Comparison of ENCODE assay signal across 25 cellular contexts in the genomic region with DNA sequence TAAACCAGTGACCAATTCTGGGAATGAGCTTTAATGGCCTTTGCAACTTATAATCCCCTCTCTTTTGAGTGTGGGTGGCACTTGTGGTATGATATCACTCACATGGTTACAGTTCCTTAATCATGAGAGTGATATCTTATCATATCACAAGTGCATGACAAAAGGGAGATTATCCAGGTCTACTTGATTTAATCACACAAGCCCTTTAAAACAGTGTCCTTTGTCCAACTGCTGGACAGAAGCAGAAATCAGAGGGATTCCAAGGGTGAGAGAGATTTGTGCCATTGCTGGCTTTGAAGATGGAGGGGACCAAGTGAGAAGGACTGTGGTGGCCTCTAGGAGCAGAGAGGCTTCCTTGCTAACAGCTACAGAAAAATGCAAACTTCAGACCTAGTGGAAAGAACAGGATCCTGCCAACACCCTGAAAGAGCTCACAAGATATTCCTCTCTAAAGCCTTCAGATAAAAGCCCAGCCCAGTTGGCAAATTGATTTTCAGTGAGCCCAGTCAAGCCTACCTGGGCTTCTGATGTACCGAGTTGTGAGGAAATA.
DNase-seq lines count a peak whose midpoint lies in the region; ATAC-seq and TF ChIP-seq lines count a peak whose summit lies in the region.
"Had no signal": no experiment of that assay in that cellular context is flagged by ENCODE, and none has a peak within 500 bp of the region (broad histone marks: within the 10 kb centered on the region; RNA-seq: fewer than 3 reads in every experiment).

No MANE protein-coding gene starts in this region.

- no peak overlapping the region for H2BK12ac ChIP-seq in trophoblast cell (ENCODE audit: low read length)

- peak; percentile 19 for DNase-seq in NB4 (ENCODE audit: low read depth)
- peak; percentile 26 to 64 for DNase-seq in SJCRH30
- DNase-seq in esophagus muscularis mucosa (ENCODE audit: extremely low spot score): peak; percentile 74
- no peak for DNase-seq in trophoblast cell
- DNase-seq in activated naive CD4-positive, alpha-beta T cell treated with Interleukin-2 at 50 U/mL for 16 hours: no peak
- DNase-seq: AML-193; CD4-positive, alpha-beta T cell; COR-L47; GOT3; HCEC 1CT; MM.1S; NCI-H1048; NCI-H1417 treated with DMSO at 0.1 percent for 48 hours; NCI-H1694 treated with DMSO at 0.1 percent for 48 hours; NCI-H2081; NCI-H2171; NCI-H226; NCI-H510A; RPMI8226; SHP77 had no signal

- no peak overlapping the region for H3K14ac ChIP-seq in trophoblast cell (ENCODE audit: low read length)

- H3K36me3 ChIP-seq in SJCRH30: no peaks in the 10 kb centered on the region
- H3K36me3 ChIP-seq in esophagus muscularis mucosa: no peaks in the 10 kb centered on the region
- no peaks in the 10 kb centered on the region for H3K36me3 ChIP-seq in trophoblast cell (ENCODE audit: control insufficient read depth in 1 of 2, insufficient read depth in 2 of 2, low read length in 2 of 2)
- H3K36me3 ChIP-seq: BLaER1 treated with 17β-estradiol and CSF1 and Interleukin-3, amounts not matched to agents 10 nM and 100 nM had no signal

- no peak overlapping the region for H2AK5ac ChIP-seq in trophoblast cell (ENCODE audit: low read length)

- WGBS in esophagus muscularis mucosa: 100% methylated on average over 1 of the region's 1 CpG
- WGBS in trophoblast cell (ENCODE audit: extremely low coverage, insufficient coverage, insufficient read length): no CpG with 5 or more reads among the region's 1 CpG

- no peak overlapping the region for H3K9ac ChIP-seq in trophoblast cell (ENCODE audit: low read length)
- H3K9ac ChIP-seq: BLaER1 treated with 17β-estradiol and CSF1 and Interleukin-3, amounts not matched to agents 10 nM and 100 nM; KMS-11 had no signal

- H3K18ac ChIP-seq in trophoblast cell (ENCODE audit: low read length): no peak overlapping the region

- H3K27ac ChIP-seq in SJCRH30: no peak overlapping the region
- no peak overlapping the region for H3K27ac ChIP-seq in esophagus muscularis mucosa (replicated peaks in 1 of 4)
- no peak overlapping the region for H3K27ac ChIP-seq in trophoblast cell (ENCODE audit: low read depth, low read length)
- H3K27ac ChIP-seq: BLaER1 treated with 17β-estradiol and CSF1 and Interleukin-3, amounts not matched to agents 10 nM and 100 nM; KMS-11; SK-N-MC had no signal

- ATAC-seq in GM18870 (IDR thresholded peaks at IDR 0.05; ENCODE audit: unreplicated experiment) (no peak), GM21786 (IDR thresholded peaks at IDR 0.05; ENCODE audit: unreplicated experiment) (no peak)

- H2BK5ac ChIP-seq in trophoblast cell (ENCODE audit: low read depth, low read length, poor library complexity): no peak overlapping the region

- H3K79me1 ChIP-seq in trophoblast cell (ENCODE audit: low read length): no peaks in the 10 kb centered on the region

- no peak overlapping the region for H3K4ac ChIP-seq in trophoblast cell (ENCODE audit: low read depth, low read length)

- no peaks in the 10 kb centered on the region for H3K27me3 ChIP-seq in SJCRH30
- H3K27me3 ChIP-seq in esophagus muscularis mucosa: no peaks in the 10 kb centered on the region
- no peaks in the 10 kb centered on the region for H3K27me3 ChIP-seq in trophoblast cell (ENCODE audit: insufficient read depth, low read length)
- H3K27me3 ChIP-seq: BLaER1 treated with 17β-estradiol and CSF1 and Interleukin-3, amounts not matched to agents 10 nM and 100 nM had no signal

- TF ChIP-seq EP300 in esophagus muscularis mucosa (IDR thresholded peaks at IDR 0.05): no peak

- H3K4me3 ChIP-seq in NB4 (ENCODE audit: low read depth, low read length) (no peak overlapping the region), SJCRH30 (no peak overlapping the region), esophagus muscularis mucosa (no peak overlapping the region), trophoblast cell (ENCODE audit: low read depth, low read length) (no peak overlapping the region)
- H3K4me3 ChIP-seq: BLaER1 treated with 17β-estradiol and CSF1 and Interleukin-3, amounts not matched to agents 10 nM and 100 nM; SK-N-MC had no signal

- H3K4me2 ChIP-seq in trophoblast cell (ENCODE audit: low read length): peak overlapping the region; percentile 2
- H3K4me2 ChIP-seq: BLaER1 treated with 17β-estradiol and CSF1 and Interleukin-3, amounts not matched to agents 10 nM and 100 nM; KMS-11 had no signal

- H2AFZ ChIP-seq in trophoblast cell (ENCODE audit: insufficient read depth, low read length, poor library complexity): no peak overlapping the region

- no peak overlapping the region for H4K8ac ChIP-seq in trophoblast cell (ENCODE audit: low read depth, low read length)

- intact Hi-C loops in esophagus muscularis mucosa (cut with DNase I): no loop called here

- H3K9me3 ChIP-seq in SJCRH30 (replicated peaks) (no peaks in the 10 kb centered on the region; the same call in 1 of the 2 replicates), esophagus muscularis mucosa (no peaks in the 10 kb centered on the region), trophoblast cell (ENCODE audit: insufficient read depth, low read depth, low read length) (no peaks in the 10 kb centered on the region)
- H3K9me3 ChIP-seq: BLaER1 treated with 17β-estradiol and CSF1 and Interleukin-3, amounts not matched to agents 10 nM and 100 nM had no signal

- TF ChIP-seq CTCF in NB4 (IDR thresholded peaks at IDR 0.05; ENCODE audit: low read depth, low read length): peak; percentile 21
- TF ChIP-seq CTCF in esophagus muscularis mucosa (IDR thresholded peaks at IDR 0.05): no peak

- H4K91ac ChIP-seq in trophoblast cell (ENCODE audit: low read depth, low read length): no peak overlapping the region

- no peak overlapping the region for H3K23ac ChIP-seq in trophoblast cell (ENCODE audit: low read length)

- H4K12ac ChIP-seq in trophoblast cell (ENCODE audit: low read depth, low read length): no peak overlapping the region

- no peak for TF ChIP-seq POLR2A in NB4 (IDR thresholded peaks at IDR 0.05; ENCODE audit: extremely low read depth, insufficient read length)
- no peak for TF ChIP-seq POLR2A in esophagus muscularis mucosa (IDR thresholded peaks at IDR 0.05; ENCODE audit: low read depth)

- peaks cover 7% of the 10 kb centered on the region; the same call in 1 of the 2 replicates for H3K4me1 ChIP-seq in SJCRH30
- no peaks in the 10 kb centered on the region for H3K4me1 ChIP-seq in esophagus muscularis mucosa
- H3K4me1 ChIP-seq in trophoblast cell (ENCODE audit: control insufficient read depth in 1 of 2, insufficient read depth in 2 of 2, low read length in 2 of 2): peaks cover 5 to 11% of the 10 kb centered on the region in 2 experiments
- H3K4me1 ChIP-seq: BLaER1 treated with 17β-estradiol and CSF1 and Interleukin-3, amounts not matched to agents 10 nM and 100 nM had no signal

- no peak overlapping the region for H2BK120ac ChIP-seq in trophoblast cell (ENCODE audit: insufficient read depth, low read length, poor library complexity)

- H3K79me2 ChIP-seq in trophoblast cell (ENCODE audit: control insufficient read depth, insufficient read depth, low read length, poor library complexity): no peaks in the 10 kb centered on the region

Comparison
In these comparisons a context has a peak if more than half of its experiments do, and no peak if none do; other contexts are left out.
1. DNase-seq: peak in NB4 (single experiment), SJCRH30 (2 of 2) and esophagus muscularis mucosa (single experiment); none in trophoblast cell (0 of 2) and activated naive CD4-positive, alpha-beta T cell treated with Interleukin-2 at 50 U/mL for 16 hours (single experiment).